In genomic region chr11:44753965-44754645, GRCh38 we compare ENCODE assay signal across 24 cellular contexts. TPM values are rescaled to one million over a fixed set of nuclear protein-coding genes. Genes with fewer than 3 reads are reported as not detected.
DNase-seq lines count a peak whose midpoint lies in the region; ATAC-seq and TF ChIP-seq lines count a peak whose summit lies in the region.
"Had no signal": no experiment of that assay in that cellular context is flagged by ENCODE, and none has a peak within 500 bp of the region (broad histone marks: within the 10 kb centered on the region; RNA-seq: fewer than 3 reads in every experiment).

No MANE protein-coding gene starts in this region.

- DNase-seq in Right ventricle myocardium superior (no peak), Right ventricle myocardium inferior (ENCODE audit: missing footprints) (no peak), esophagus squamous epithelium (lab: John Stamatoyannopoulos, UW) (no peak), mucosa of gallbladder (ENCODE audit: low spot score) (peak; percentile 25), uterus (peak in 1 of 2 donors; percentile 32), amygdala (lab: John Stamatoyannopoulos, UW) (no peak)
- DNase-seq in activated CD8-positive, alpha-beta memory T cell treated with anti-CD3 and anti-CD28 coated beads, Interleukin-2, amount 10 ng/mL, durations not matched to agents 7 days and 5 days = no peak
- no peak for DNase-seq in effector CD8-positive, alpha-beta T cell (lab: John Stamatoyannopoulos, UW)
- DNase-seq: 8988T; activated CD4-positive, CD25-positive, alpha-beta regulatory T cell; activated naive CD8-positive, alpha-beta T cell treated with anti-CD3 and anti-CD28 coated beads for 36 hours; Calu3; NCI-H1105; NCI-H2171; NCI-H774; PC-3; stimulated activated naive CD8-positive, alpha-beta T cell treated with anti-CD3 and anti-CD28 coated beads, Interleukin-15, Interleukin-2, amounts not matched to agents 100 U/mL and 50 U/mL, for 24 hours; upper lobe of left lung had no signal

- peaks cover 11% of the 10 kb centered on the region for H3K27me3 Mint-ChIP-seq in activated CD8-positive, alpha-beta memory T cell treated with anti-CD3 and anti-CD28 coated beads, Interleukin-2, amount 10 ng/mL, durations not matched to agents 7 days and 5 days
- H3K27me3 Mint-ChIP-seq: activated naive CD8-positive, alpha-beta T cell treated with anti-CD3 and anti-CD28 coated beads for 36 hours had no signal

- H3K36me3 Mint-ChIP-seq in activated CD8-positive, alpha-beta memory T cell treated with anti-CD3 and anti-CD28 coated beads, Interleukin-2, amount 10 ng/mL, durations not matched to agents 7 days and 5 days = no peaks in the 10 kb centered on the region
- H3K36me3 Mint-ChIP-seq: activated naive CD8-positive, alpha-beta T cell treated with anti-CD3 and anti-CD28 coated beads for 36 hours had no signal

- WGBS in esophagus squamous epithelium, 2 donors = 42 to 47% methylated on average over 7 to 8 of the region's 8 CpGs

- no peaks in the 10 kb centered on the region for H3K4me1 Mint-ChIP-seq in activated CD8-positive, alpha-beta memory T cell treated with anti-CD3 and anti-CD28 coated beads, Interleukin-2, amount 10 ng/mL, durations not matched to agents 7 days and 5 days
- H3K4me1 Mint-ChIP-seq: activated naive CD8-positive, alpha-beta T cell treated with anti-CD3 and anti-CD28 coated beads for 36 hours had no signal

- CTCF ChIA-PET in activated CD8-positive, alpha-beta memory T cell treated with anti-CD3 and anti-CD28 coated beads, Interleukin-2, amount 10 ng/mL, durations not matched to agents 7 days and 5 days (lab: Charles Lee) = interaction anchor here (0.8 to 1.0 kb wide), 2 partner anchors 9 to 22 kb away, joined by 3 read pairs; no protein-coding TSS in a partner anchor

- H3K27ac ChIP-seq in esophagus squamous epithelium (peak overlapping the region; percentile 9 to 82 (median 46)), uterus (peak overlapping the region; percentile 83 to 87)
- H3K27ac ChIP-seq: BLaER1 treated with 17β-estradiol and CSF1 and Interleukin-3, amounts not matched to agents 10 nM and 100 nM; breast epithelium; SJSA1; upper lobe of left lung had no signal

- TF ChIP-seq CTCF in esophagus squamous epithelium (IDR thresholded peaks at IDR 0.05) (no peak), uterus (IDR thresholded peaks at IDR 0.05) (no peak)

- peaks cover 0 to 43% (median 11%) of the 10 kb centered on the region in 3 donors for H3K4me1 ChIP-seq in esophagus squamous epithelium
- peaks cover 8 to 9% of the 10 kb centered on the region in 2 donors for H3K4me1 ChIP-seq in uterus
- H3K4me1 ChIP-seq: BLaER1 treated with 17β-estradiol and CSF1 and Interleukin-3, amounts not matched to agents 10 nM and 100 nM; breast epithelium; SJSA1 had no signal

- TF ChIP-seq POLR2A in esophagus squamous epithelium (IDR thresholded peaks at IDR 0.05) (no peak), uterus (IDR thresholded peaks at IDR 0.05) (no peak)

- peaks cover 0 to 12% (median 6%) of the 10 kb centered on the region in 3 donors for H3K9me3 ChIP-seq in esophagus squamous epithelium
- H3K9me3 ChIP-seq in uterus = no peaks in the 10 kb centered on the region
- H3K9me3 ChIP-seq: breast epithelium, upper lobe of left lung had no signal

- H3K27me3 ChIP-seq in esophagus squamous epithelium (no peaks in the 10 kb centered on the region), uterus (no peaks in the 10 kb centered on the region)
- H3K27me3 ChIP-seq: BLaER1 treated with 17β-estradiol and CSF1 and Interleukin-3, amounts not matched to agents 10 nM and 100 nM; breast epithelium; upper lobe of left lung had no signal

- intact Hi-C loops in Right ventricle myocardium superior (cut with DNase I) (no loop called here), Right ventricle myocardium inferior (cut with DNase I) (no loop called here), esophagus squamous epithelium (cut with DNase I) (no loop called here), uterus (cut with DNase I; ENCODE audit: low total_unique reads) (no loop called here)

- H3K9me3 Mint-ChIP-seq in activated CD8-positive, alpha-beta memory T cell treated with anti-CD3 and anti-CD28 coated beads, Interleukin-2, amount 10 ng/mL, durations not matched to agents 7 days and 5 days (ENCODE audit: low read depth) = no peaks in the 10 kb centered on the region
- H3K9me3 Mint-ChIP-seq: dendritic cell treated with granulocyte-macrophage colony-stimulating factor and Interleukin-4, amounts not matched to agents 40 ng/mL and 50 ng/mL, for 4 days had no signal

- H3K36me3 ChIP-seq in esophagus squamous epithelium (no peaks in the 10 kb centered on the region), uterus (no peaks in the 10 kb centered on the region)
- H3K36me3 ChIP-seq: BLaER1 treated with 17β-estradiol and CSF1 and Interleukin-3, amounts not matched to agents 10 nM and 100 nM; breast epithelium; SJSA1; upper lobe of left lung had no signal

- no peak overlapping the region for H3K4me3 Mint-ChIP-seq in activated CD8-positive, alpha-beta memory T cell treated with anti-CD3 and anti-CD28 coated beads, Interleukin-2, amount 10 ng/mL, durations not matched to agents 7 days and 5 days
- H3K4me3 Mint-ChIP-seq: activated naive CD8-positive, alpha-beta T cell treated with anti-CD3 and anti-CD28 coated beads for 36 hours; activated T-helper 1 cell treated with anti-CD3 and anti-CD28 coated beads, Interleukin-12 subunit alpha, Interleukin-12 subunit beta, Interleukin-2, Interleukin-4 antibody, amounts not matched to agents 30 ng/mL and 10 ng/mL and 1 ng/mL, durations not matched to agents 14 hours and 24 hours and 36 hours; dendritic cell treated with granulocyte-macrophage colony-stimulating factor and Interleukin-4, amounts not matched to agents 40 ng/mL and 50 ng/mL, for 4 days had no signal

- no peak overlapping the region for H3K4me3 ChIP-seq in esophagus squamous epithelium
- H3K4me3 ChIP-seq in uterus = no peak overlapping the region
- H3K4me3 ChIP-seq: BLaER1 treated with 17β-estradiol and CSF1 and Interleukin-3, amounts not matched to agents 10 nM and 100 nM; breast epithelium; SJSA1; upper lobe of left lung had no signal

- ATAC-seq in Right ventricle myocardium superior (ENCODE audit: poor library complexity) (peak; percentile 28), Right ventricle myocardium inferior (no peak)
- no peak for ATAC-seq in activated CD8-positive, alpha-beta memory T cell treated with anti-CD3 and anti-CD28 coated beads, Interleukin-2, amount 10 ng/mL, durations not matched to agents 7 days and 5 days
- ATAC-seq: PC-3; stimulated activated naive CD8-positive, alpha-beta T cell treated with anti-CD3 and anti-CD28 coated beads, Interleukin-15, Interleukin-2, amounts not matched to agents 100 U/mL and 50 U/mL, for 24 hours had no signal

- no peak overlapping the region for H3K27ac Mint-ChIP-seq in activated CD8-positive, alpha-beta memory T cell treated with anti-CD3 and anti-CD28 coated beads, Interleukin-2, amount 10 ng/mL, durations not matched to agents 7 days and 5 days
- H3K27ac Mint-ChIP-seq: activated naive CD8-positive, alpha-beta T cell treated with anti-CD3 and anti-CD28 coated beads for 36 hours; activated T-helper 1 cell treated with anti-CD3 and anti-CD28 coated beads, Interleukin-12 subunit alpha, Interleukin-12 subunit beta, Interleukin-2, Interleukin-4 antibody, amounts not matched to agents 30 ng/mL and 10 ng/mL and 1 ng/mL, durations not matched to agents 14 hours and 24 hours and 36 hours; dendritic cell treated with granulocyte-macrophage colony-stimulating factor and Interleukin-4, amounts not matched to agents 40 ng/mL and 50 ng/mL, for 4 days had no signal

RNA-seq across cellular contexts. Expression of gene TSPAN18, which starts 27.3 kb away (rescaled TPM):
- total RNA-seq in Right ventricle myocardium superior (99.7 TPM), Right ventricle myocardium inferior (115 TPM), esophagus squamous epithelium (1 to 10 TPM in 3 of 4 donors, under 1 TPM in 1; 0.80 to 4.4 (median 2.0) TPM), mucosa of gallbladder (25.1 TPM), uterus (100 to 1,000 TPM in 1 of 4 donors, 10 to 100 TPM in 1, 1 to 10 TPM in 2; 1.2 to 117 (median 20.1) TPM)
- total RNA-seq in activated CD8-positive, alpha-beta memory T cell treated with anti-CD3 and anti-CD28 coated beads, Interleukin-2, amount 10 ng/mL, durations not matched to agents 7 days and 5 days = 1 to 10 TPM; 3.8 to 6.1 TPM
- total RNA-seq: Calu3, HT1080, PC-3 had no signal
